Comparison of ENCODE assay signal across 13 cellular contexts in the genomic region with DNA sequence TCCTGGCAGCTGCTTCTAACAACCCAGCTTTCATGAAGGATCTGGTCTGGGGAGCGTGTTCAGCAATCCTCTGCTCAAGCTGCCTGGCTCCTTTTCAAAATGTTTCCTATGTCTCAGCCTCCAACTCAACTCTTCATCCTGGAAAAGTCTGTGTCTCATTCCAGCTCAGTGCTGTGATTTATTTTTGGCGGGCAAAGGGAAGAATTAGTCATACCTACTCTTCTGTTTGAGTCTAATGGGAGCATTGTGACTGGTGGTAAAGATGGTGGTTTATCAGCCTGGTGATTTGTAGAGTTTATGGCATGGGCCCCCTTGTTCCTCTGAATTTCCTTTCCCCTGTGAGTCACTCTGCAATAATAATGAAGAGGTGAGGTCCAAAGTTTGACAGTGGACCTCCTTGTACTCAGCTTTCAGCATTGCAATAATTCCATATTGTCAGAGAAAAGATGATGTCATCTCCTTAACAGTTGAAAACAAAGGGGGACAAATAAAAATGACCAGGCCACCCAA.
DNase-seq lines count a peak whose midpoint lies in the region; ATAC-seq and TF ChIP-seq lines count a peak whose summit lies in the region.
"Had no signal": no experiment of that assay in that cellular context is flagged by ENCODE, and none has a peak within 500 bp of the region (broad histone marks: within the 10 kb centered on the region; RNA-seq: fewer than 3 reads in every experiment).

No MANE protein-coding gene starts in this region.

- CTCF ChIA-PET in mammary epithelial cell (lab: Charles Lee; ENCODE audit: low non-redundant PET) = no interaction called here
- CTCF ChIA-PET in naive thymus-derived CD4-positive, alpha-beta T cell (lab: Charles Lee) = no interaction called here

- no peak overlapping the region for H3K4me2 ChIP-seq in mammary epithelial cell (ENCODE audit: insufficient read depth, low read depth, low read length)
- no peak overlapping the region for H3K4me2 ChIP-seq in GM23338

- peaks cover 12 to 36% (median 26%) of the 10 kb centered on the region in 5 donors for H3K27me3 Mint-ChIP-seq in naive thymus-derived CD4-positive, alpha-beta T cell
- H3K27me3 Mint-ChIP-seq in GM23338 (ENCODE audit: insufficient read depth, low read depth, poor library complexity) = peaks cover 2% of the 10 kb centered on the region

- H3K4me1 ChIP-seq in mammary epithelial cell (ENCODE audit: insufficient read depth, low read length) = no peaks in the 10 kb centered on the region
- no peaks in the 10 kb centered on the region for H3K4me1 ChIP-seq in naive thymus-derived CD4-positive, alpha-beta T cell (ENCODE audit: control insufficient read depth in 2 of 2, insufficient read depth in 2 of 2, low read length in 2 of 2)
- H3K4me1 ChIP-seq in GM23338 (ENCODE audit: insufficient read depth) = no peaks in the 10 kb centered on the region
- H3K4me1 ChIP-seq: psoas muscle had no signal

- BruUV-seq in mammary epithelial cell (replicated peaks; lab: Mats Ljungman, UMichigan) = no TSS peak

- H3F3A ChIP-seq in GM23338 (replicated peaks; ENCODE audit: low read depth) = no peaks in the 10 kb centered on the region

- in situ Hi-C loops in mammary epithelial cell (cut with MboI; ENCODE audit: low sequenced_read_pairs in 2 of 2) = no loop called here

- DNase-seq in AG08395 (ENCODE audit: low spot score) (peak; percentile 68), HT1080 (ENCODE audit: low read depth) (peak; percentile 93), mammary epithelial cell (peak; percentile 52), kidney tubule cell (ENCODE audit: low spot score) (peak; percentile 20), DMS114 treated with DMSO at 0.1 percent for 48 hours (lab: John Stamatoyannopoulos, UW; ENCODE audit: unreplicated experiment) (no peak), GM23338 (ENCODE audit: low spot score) (no peak)
- no peak for DNase-seq in naive thymus-derived CD4-positive, alpha-beta T cell
- DNase-seq in activated CD4-positive, alpha-beta T cell treated with anti-CD3 and anti-CD28 coated beads, Interleukin-2, amount 50 U/mL, for 48 hours = no peak
- DNase-seq: activated CD4-positive, alpha-beta memory T cell treated with anti-CD3 and anti-CD28 coated beads for 36 hours; midbrain; NCI-H1048; psoas muscle; T-helper 17 cell had no signal

- H3K9me3 ChIP-seq in mammary epithelial cell (replicated peaks; ENCODE audit: insufficient read depth, low read length) = no peaks in the 10 kb centered on the region
- H3K9me3 ChIP-seq in naive thymus-derived CD4-positive, alpha-beta T cell (ENCODE audit: control insufficient read depth in 2 of 3, low read length in 3 of 3) = no peaks in the 10 kb centered on the region
- H3K9me3 ChIP-seq: psoas muscle had no signal

- H3K27ac ChIP-seq in mammary epithelial cell (ENCODE audit: insufficient read depth, low read depth, low read length) (no peak overlapping the region), GM23338 (ENCODE audit: low read depth) (no peak overlapping the region)
- H3K27ac ChIP-seq in naive thymus-derived CD4-positive, alpha-beta T cell (ENCODE audit: low read depth, low read length) = no peak overlapping the region
- H3K27ac ChIP-seq: psoas muscle had no signal

- peaks cover 0 to 2% (median 0%) of the 10 kb centered on the region in 11 donors for H3K9me3 Mint-ChIP-seq in naive thymus-derived CD4-positive, alpha-beta T cell
- no peaks in the 10 kb centered on the region for H3K9me3 Mint-ChIP-seq in GM23338
- H3K9me3 Mint-ChIP-seq: activated CD4-positive, alpha-beta memory T cell treated with anti-CD3 and anti-CD28 coated beads for 36 hours had no signal

- H3K36me3 Mint-ChIP-seq in naive thymus-derived CD4-positive, alpha-beta T cell = no peaks in the 10 kb centered on the region
- no peaks in the 10 kb centered on the region for H3K36me3 Mint-ChIP-seq in GM23338 (ENCODE audit: low read depth)
- H3K36me3 Mint-ChIP-seq: activated CD4-positive, alpha-beta memory T cell treated with anti-CD3 and anti-CD28 coated beads for 36 hours had no signal

- TF ChIP-seq CTCF in mammary epithelial cell (conservative IDR thresholded peaks at IDR 0.05 in 1 of 2, IDR thresholded peaks at IDR 0.05 in 1 of 2; ENCODE audit: extremely low read depth in 1 of 2, insufficient read depth in 1 of 2, low read depth in 1 of 2, low read length in 2 of 2) = no peak
- TF ChIP-seq CTCF in GM23338 (conservative IDR thresholded peaks at IDR 0.05; ENCODE audit: low read depth in 2 of 2) = no peak

- dilution Hi-C loops in mammary epithelial cell (cut with HindIII; ENCODE audit: low sequenced_read_pairs) = no loop called here

- no peaks in the 10 kb centered on the region for H3K36me3 ChIP-seq in mammary epithelial cell (ENCODE audit: insufficient read depth, low read length)
- H3K36me3 ChIP-seq in naive thymus-derived CD4-positive, alpha-beta T cell (ENCODE audit: control insufficient read depth in 2 of 3, insufficient read depth in 3 of 3, low read length in 3 of 3) = no peaks in the 10 kb centered on the region
- no peaks in the 10 kb centered on the region for H3K36me3 ChIP-seq in GM23338 (ENCODE audit: insufficient read depth)

- no peak overlapping the region for H3K4me3 ChIP-seq in mammary epithelial cell (replicated peaks in 1 of 3; ENCODE audit: insufficient read depth in 1 of 3, low read depth in 2 of 3, low read length in 3 of 3)
- H3K4me3 ChIP-seq in naive thymus-derived CD4-positive, alpha-beta T cell (ENCODE audit: low read length) = no peak overlapping the region
- H3K4me3 ChIP-seq in GM23338 = no peak overlapping the region
- H3K4me3 ChIP-seq: psoas muscle had no signal

- no peak overlapping the region for H3K4me3 Mint-ChIP-seq in naive thymus-derived CD4-positive, alpha-beta T cell
- no peak overlapping the region for H3K4me3 Mint-ChIP-seq in GM23338
- H3K4me3 Mint-ChIP-seq: activated CD4-positive, alpha-beta memory T cell treated with anti-CD3 and anti-CD28 coated beads for 36 hours; T-helper 17 cell had no signal

- H3K27me3 ChIP-seq in mammary epithelial cell (ENCODE audit: insufficient read depth, low read length) = no peaks in the 10 kb centered on the region
- no peaks in the 10 kb centered on the region for H3K27me3 ChIP-seq in naive thymus-derived CD4-positive, alpha-beta T cell (ENCODE audit: control insufficient read depth in 2 of 2, insufficient read depth in 2 of 2, low read length in 2 of 2)
- no peaks in the 10 kb centered on the region for H3K27me3 ChIP-seq in GM23338 (ENCODE audit: insufficient read depth)

- no peak overlapping the region for H3K9ac ChIP-seq in mammary epithelial cell (ENCODE audit: insufficient read depth, low read length)

- no peaks in the 10 kb centered on the region for H4K20me1 ChIP-seq in mammary epithelial cell (ENCODE audit: insufficient read depth, low read length)
- no peaks in the 10 kb centered on the region for H4K20me1 ChIP-seq in GM23338 (replicated peaks; ENCODE audit: insufficient read depth)

- H2AFZ ChIP-seq in mammary epithelial cell (ENCODE audit: low read depth, low read length) (no peak overlapping the region), GM23338 (no peak overlapping the region)

- POLR2A ChIA-PET in naive thymus-derived CD4-positive, alpha-beta T cell (lab: Charles Lee) = no interaction called here

- no peaks in the 10 kb centered on the region for H3K9me2 ChIP-seq in GM23338 (ENCODE audit: insufficient read depth)

- no peak overlapping the region for H3K27ac Mint-ChIP-seq in naive thymus-derived CD4-positive, alpha-beta T cell
- no peak overlapping the region for H3K27ac Mint-ChIP-seq in GM23338
- H3K27ac Mint-ChIP-seq: activated CD4-positive, alpha-beta memory T cell treated with anti-CD3 and anti-CD28 coated beads for 36 hours; T-helper 17 cell had no signal

- ATAC-seq in naive thymus-derived CD4-positive, alpha-beta T cell = no peak
- no peak for ATAC-seq in GM23338
- ATAC-seq: psoas muscle, T-helper 17 cell had no signal

- H3K79me2 ChIP-seq in mammary epithelial cell (ENCODE audit: insufficient read depth, low read length) (no peaks in the 10 kb centered on the region), GM23338 (replicated peaks; ENCODE audit: insufficient read depth) (no peaks in the 10 kb centered on the region)

- WGBS in mammary epithelial cell (ENCODE audit: low coverage, missing lambda C conversion rate) = 16% methylated on average over 2 of the region's 2 CpGs

- intact Hi-C loops in mammary epithelial cell (cut with micrococcal nuclease) = no loop called here
- intact Hi-C loops in naive thymus-derived CD4-positive, alpha-beta T cell (cut with micrococcal nuclease) = no loop called here

- H3K4me1 Mint-ChIP-seq in naive thymus-derived CD4-positive, alpha-beta T cell = peaks cover 0 to 2% (median 0%) of the 10 kb centered on the region in 7 donors
- H3K4me1 Mint-ChIP-seq in GM23338 = no peaks in the 10 kb centered on the region

TF ChIP-seq in GM23338, 12 proteins besides CTCF, POLR2A, EP300 and RAD21 (continues in another document):
- no peak for TF ChIP-seq NANOG (IDR thresholded peaks at IDR 0.05; ENCODE audit: borderline replicate concordance)
- TF ChIP-seq, protein P1, sequence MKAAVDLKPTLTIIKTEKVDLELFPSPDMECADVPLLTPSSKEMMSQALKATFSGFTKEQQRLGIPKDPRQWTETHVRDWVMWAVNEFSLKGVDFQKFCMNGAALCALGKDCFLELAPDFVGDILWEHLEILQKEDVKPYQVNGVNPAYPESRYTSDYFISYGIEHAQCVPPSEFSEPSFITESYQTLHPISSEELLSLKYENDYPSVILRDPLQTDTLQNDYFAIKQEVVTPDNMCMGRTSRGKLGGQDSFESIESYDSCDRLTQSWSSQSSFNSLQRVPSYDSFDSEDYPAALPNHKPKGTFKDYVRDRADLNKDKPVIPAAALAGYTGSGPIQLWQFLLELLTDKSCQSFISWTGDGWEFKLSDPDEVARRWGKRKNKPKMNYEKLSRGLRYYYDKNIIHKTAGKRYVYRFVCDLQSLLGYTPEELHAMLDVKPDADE (IDR thresholded peaks at IDR 0.05) = no peak
- no peak for TF ChIP-seq ZNF331 (CRISPR knock-in tag; IDR thresholded peaks at IDR 0.05; ENCODE audit: low read depth)
- no peak for TF ChIP-seq EZH2 (IDR thresholded peaks at IDR 0.05; ENCODE audit: low read depth, unreplicated experiment)

Comparison
In these comparisons a context has a peak if more than half of its experiments do, and no peak if none do; other contexts are left out.
1. DNase-seq: peak in AG08395 (single experiment), HT1080 (single experiment), mammary epithelial cell (single experiment) and kidney tubule cell (single experiment); none in naive thymus-derived CD4-positive, alpha-beta T cell (0 of 9), activated CD4-positive, alpha-beta T cell treated with anti-CD3 and anti-CD28 coated beads, Interleukin-2, amount 50 U/mL, for 48 hours (0 of 2), DMS114 treated with DMSO at 0.1 percent for 48 hours (single experiment) and GM23338 (single experiment).